Comparison of ENCODE assay signal across 1 cellular context in the genomic region with DNA sequence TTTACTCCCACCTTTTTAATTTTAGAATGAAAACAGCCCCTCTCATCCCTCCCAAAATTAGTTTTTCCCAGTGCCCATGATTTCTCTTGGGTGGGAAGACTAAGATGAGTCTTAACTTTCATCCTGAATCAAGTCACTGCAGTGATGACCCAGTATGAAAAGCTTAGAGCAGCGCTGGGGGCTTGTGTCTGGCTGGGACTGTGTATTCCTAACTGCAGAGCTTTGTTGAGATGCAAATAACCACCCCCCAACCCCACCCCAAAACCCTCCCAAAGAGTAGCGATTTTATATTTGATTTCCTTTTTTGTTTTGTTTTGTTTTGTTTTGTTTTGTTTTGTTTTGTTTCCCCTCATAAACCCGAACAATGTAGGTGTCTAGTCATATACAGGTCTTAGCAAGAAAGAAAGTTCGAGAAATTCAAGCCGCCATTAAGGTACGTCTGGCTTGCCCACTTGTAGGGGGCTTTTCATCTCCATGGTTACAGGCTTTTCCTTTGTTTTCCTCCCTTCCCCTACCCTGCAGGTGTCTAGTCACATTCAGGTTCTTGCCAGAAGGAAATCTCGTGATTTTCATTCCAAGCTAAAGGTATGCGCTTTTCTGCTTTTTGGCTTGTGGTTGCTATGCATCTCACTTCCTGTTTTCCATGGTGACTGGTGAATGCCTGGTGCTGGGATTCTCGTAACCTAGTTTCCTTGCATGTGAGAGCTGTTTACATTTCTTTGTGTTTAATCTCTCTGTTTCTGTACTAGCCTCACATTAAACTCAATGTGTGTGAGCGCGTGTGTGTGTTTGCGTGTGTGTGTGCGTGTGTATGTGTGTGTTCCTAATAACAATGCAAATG.
A peak's percentile ranks its signal among the peaks of the same experiment; 100 is the strongest.
TF ChIP-seq lines count a peak whose summit lies in the region.

No MANE protein-coding gene starts in this region.

TF ChIP-seq in endothelial cell of umbilical vein, 7 proteins besides CTCF, POLR2A, EP300 and RAD21 (continued from another document):
- TF ChIP-seq EZH2 (IDR thresholded peaks at IDR 0.05; ENCODE audit: borderline replicate concordance, low read depth, low read length, severe bottlenecking) (no peak), POLR2AphosphoS5 (IDR thresholded peaks at IDR 0.05; ENCODE audit: insufficient read depth, low read depth, low read length) (no peak), JUN (IDR thresholded peaks at IDR 0.05; ENCODE audit: borderline replicate concordance, insufficient read depth, insufficient read length, low read depth) (peak; percentile 42), FOS (IDR thresholded peaks at IDR 0.05; ENCODE audit: borderline replicate concordance, insufficient read depth, low read length) (no peak), GATA2 (IDR thresholded peaks at IDR 0.05; ENCODE audit: insufficient read depth, insufficient read length, low read depth, low read length) (no peak)
- TF ChIP-seq, protein P1, sequence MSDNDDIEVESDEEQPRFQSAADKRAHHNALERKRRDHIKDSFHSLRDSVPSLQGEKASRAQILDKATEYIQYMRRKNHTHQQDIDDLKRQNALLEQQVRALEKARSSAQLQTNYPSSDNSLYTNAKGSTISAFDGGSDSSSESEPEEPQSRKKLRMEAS (IDR thresholded peaks at IDR 0.05; ENCODE audit: insufficient read depth, insufficient read length), result no peak
